Comparison of ENCODE assay signal across 1 cellular context in genomic region chr19:506404-507285, GRCh38.
TF ChIP-seq lines count a peak whose summit lies in the region.

No MANE protein-coding gene starts in this region.

TF ChIP-seq in GM12878, 131 proteins besides CTCF, POLR2A, EP300 and RAD21 (continues in another document):
- no peak for TF ChIP-seq NFIC (IDR thresholded peaks at IDR 0.05; ENCODE audit: low read depth, low read length)
- TF ChIP-seq E2F8 (IDR thresholded peaks at IDR 0.05; ENCODE audit: low read depth, partially characterized antibody) = no peak
- TF ChIP-seq SRF (IDR thresholded peaks at IDR 0.05; ENCODE audit: low read depth in 2 of 2, low read length in 2 of 2) = peak in 1 of 2 experiments; percentile 55; a peak in 1 of 4 replicates
- TF ChIP-seq TAF1 (IDR thresholded peaks at IDR 0.05; ENCODE audit: borderline replicate concordance, low read depth, low read length) = peak; percentile 25; the same call in 1 of the 2 replicates
- no peak for TF ChIP-seq YY1 (IDR thresholded peaks at IDR 0.05; ENCODE audit: low read depth, low read length)
- no peak for TF ChIP-seq ETV6 (conservative IDR thresholded peaks at IDR 0.05 in 1 of 2, IDR thresholded peaks at IDR 0.05 in 1 of 2; ENCODE audit: borderline replicate concordance in 1 of 2, low read depth in 1 of 2)
- no peak for TF ChIP-seq JUND (IDR thresholded peaks at IDR 0.05; ENCODE audit: low read depth, low read length)
- no peak for TF ChIP-seq ZBTB4 (CRISPR knock-in tag; IDR thresholded peaks at IDR 0.05)
- TF ChIP-seq ZZZ3 (IDR thresholded peaks at IDR 0.05; ENCODE audit: control insufficient read depth, insufficient read length, low read depth) = no peak
- TF ChIP-seq ATF2 (IDR thresholded peaks at IDR 0.05; ENCODE audit: low read length) = no peak
- TF ChIP-seq PAX5 (IDR thresholded peaks at IDR 0.05; ENCODE audit: borderline replicate concordance, low read depth, low read length) = no peak
- 0 out of 4 replicates have a peak, but pooled peaks have one; percentile 7 to 30 for TF ChIP-seq IKZF2 (IDR thresholded peaks at IDR 0.05)
- TF ChIP-seq MEF2B (IDR thresholded peaks at IDR 0.05; ENCODE audit: partially characterized antibody, poor library complexity, severe bottlenecking) = peak; percentile 85
- TF ChIP-seq SMARCA5 (IDR thresholded peaks at IDR 0.05) = peak; percentile 99
- peak; percentile 89 for TF ChIP-seq RUNX3 (IDR thresholded peaks at IDR 0.05; ENCODE audit: low read length)
- no peak for TF ChIP-seq E2F4 (IDR thresholded peaks at IDR 0.05; ENCODE audit: low read depth, low read length)
- peak; percentile 76 for TF ChIP-seq PKNOX1 (IDR thresholded peaks at IDR 0.05)
- TF ChIP-seq TCF12 (IDR thresholded peaks at IDR 0.05; ENCODE audit: low read depth, low read length) = peak; percentile 46; the same call in 1 of the 2 replicates
- no peak for TF ChIP-seq CBX5 (IDR thresholded peaks at IDR 0.05; ENCODE audit: low read depth)
- no peak for TF ChIP-seq HSF1 (IDR thresholded peaks at IDR 0.05; ENCODE audit: low read depth, low read length)
- no peak for TF ChIP-seq JUNB (IDR thresholded peaks at IDR 0.05)
- no peak for TF ChIP-seq CHD1 (IDR thresholded peaks at IDR 0.05; ENCODE audit: low read depth, low read length)
- TF ChIP-seq ATF7 (IDR thresholded peaks at IDR 0.05; ENCODE audit: low read depth) = no peak
- TF ChIP-seq NKRF (conservative IDR thresholded peaks at IDR 0.05) = peak; percentile 87
- TF ChIP-seq ZNF592 (IDR thresholded peaks at IDR 0.05) = 0 out of 2 replicates have a peak, but pooled peaks have one; percentile 39
- TF ChIP-seq RFX5 (IDR thresholded peaks at IDR 0.05; ENCODE audit: low read depth, low read length) = 0 out of 2 replicates have a peak, but pooled peaks have one; percentile 4
- TF ChIP-seq SUZ12 (IDR thresholded peaks at IDR 0.05; ENCODE audit: unreplicated experiment) = no peak
- no peak for TF ChIP-seq SMAD5 (IDR thresholded peaks at IDR 0.05; ENCODE audit: low read depth)
- TF ChIP-seq HCFC1 (IDR thresholded peaks at IDR 0.05; ENCODE audit: low read length) = no peak
- peak; percentile 25 for TF ChIP-seq KLF5 (IDR thresholded peaks at IDR 0.05; ENCODE audit: partially characterized antibody)
- TF ChIP-seq PBX3 (IDR thresholded peaks at IDR 0.05; ENCODE audit: insufficient replicate concordance, low read depth, low read length) = no peak
- no peak for TF ChIP-seq ASH2L (IDR thresholded peaks at IDR 0.05; ENCODE audit: borderline replicate concordance, low read depth)
- no peak for TF ChIP-seq ZNF384 (IDR thresholded peaks at IDR 0.05; ENCODE audit: borderline replicate concordance, low read depth, low read length)
- TF ChIP-seq SUPT20H (IDR thresholded peaks at IDR 0.05; ENCODE audit: borderline replicate concordance, control insufficient read depth, low read depth, low read length) = no peak
- peak; percentile 4 for TF ChIP-seq SP1 (IDR thresholded peaks at IDR 0.05; ENCODE audit: low read depth, low read length)
- TF ChIP-seq NFYA (IDR thresholded peaks at IDR 0.05; ENCODE audit: borderline replicate concordance, low read depth, low read length) = no peak
- no peak for TF ChIP-seq ZNF217 (IDR thresholded peaks at IDR 0.05)
- no peak for TF ChIP-seq BRCA1 (IDR thresholded peaks at IDR 0.05; ENCODE audit: low read depth, low read length)
- peak; percentile 20; the same call in 1 of the 2 replicates for TF ChIP-seq ELK1 (IDR thresholded peaks at IDR 0.05; ENCODE audit: low read depth, low read length)
- no peak for TF ChIP-seq NR2C2 (IDR thresholded peaks at IDR 0.05; ENCODE audit: borderline replicate concordance, control insufficient read depth, insufficient read length, low read depth)
